Comparison of ENCODE assay signal across 12 cellular contexts in genomic region chr12:50201987-50202521, GRCh38. TPM values are rescaled to one million over a fixed set of nuclear protein-coding genes. Genes with fewer than 3 reads are reported as not detected.
DNase-seq lines count a peak whose midpoint lies in the region; ATAC-seq and TF ChIP-seq lines count a peak whose summit lies in the region.
"Had no signal": no experiment of that assay in that cellular context is flagged by ENCODE, and none has a peak within 500 bp of the region (broad histone marks: within the 10 kb centered on the region; RNA-seq: fewer than 3 reads in every experiment).

No MANE protein-coding gene starts in this region.

- no peaks in the 10 kb centered on the region for H3K9me3 ChIP-seq in tibial nerve
- H3K9me3 ChIP-seq: ovary had no signal

- no peak for TF ChIP-seq EP300 in tibial nerve (IDR thresholded peaks at IDR 0.05)

- peaks cover 0 to 79% (median 0%) of the 10 kb centered on the region in 3 donors for H3K36me3 ChIP-seq in tibial nerve
- H3K36me3 ChIP-seq: ovary had no signal

- H3K4me1 ChIP-seq in tibial nerve = no peaks in the 10 kb centered on the region

- TF ChIP-seq CTCF in epithelial cell of esophagus (IDR thresholded peaks at IDR 0.05; ENCODE audit: insufficient read depth, low read depth, low read length, missing control alignments) = no peak
- TF ChIP-seq CTCF in omental fat pad (IDR thresholded peaks at IDR 0.05) = no peak
- TF ChIP-seq CTCF in tibial nerve (IDR thresholded peaks at IDR 0.05) = no peak

- peak; percentile 87 for DNase-seq in DMS53 treated with DMSO at 0.1 percent for 48 hours (lab: John Stamatoyannopoulos, UW; ENCODE audit: unreplicated experiment)
- DNase-seq in NCI-H226 = peak; percentile 99
- DNase-seq in epithelial cell of esophagus (ENCODE audit: low read depth) = peak; percentile 83
- no peak for DNase-seq in omental fat pad (ENCODE audit: low spot score)
- DNase-seq in NCI-H2081 (lab: John Stamatoyannopoulos, UW) = no peak
- DNase-seq in tibial nerve (ENCODE audit: low spot score in 2 of 2) = no peak
- DNase-seq in AML-193 (lab: John Stamatoyannopoulos, UW) = no peak
- DNase-seq in NCI-H1105 treated with DMSO at 0.1 percent for 48 hours (lab: John Stamatoyannopoulos, UW) = no peak
- DNase-seq: ovary; RPMI8226; stimulated activated naive CD8-positive, alpha-beta T cell treated with anti-CD3 and anti-CD28 coated beads, Interleukin-15, Interleukin-2, amounts not matched to agents 100 U/mL and 50 U/mL, for 24 hours had no signal

- no peaks in the 10 kb centered on the region for H3K27me3 ChIP-seq in tibial nerve
- H3K27me3 ChIP-seq: ovary had no signal

- ATAC-seq in omental fat pad (ENCODE audit: low FRiP score) = peak; percentile 68
- ATAC-seq: stimulated activated naive CD8-positive, alpha-beta T cell treated with anti-CD3 and anti-CD28 coated beads, Interleukin-15, Interleukin-2, amounts not matched to agents 100 U/mL and 50 U/mL, for 24 hours had no signal

- TF ChIP-seq POLR2A in tibial nerve (IDR thresholded peaks at IDR 0.05) = no peak

- no peak overlapping the region for H3K27ac ChIP-seq in tibial nerve
- H3K27ac ChIP-seq: KMS-11, ovary had no signal

- WGBS in tibial nerve, 2 donors = 65 to 76% methylated on average over 3 of the region's 3 CpGs

- H3K4me3 ChIP-seq in epithelial cell of esophagus (ENCODE audit: low read length) (no peak overlapping the region), tibial nerve (no peak overlapping the region)
- H3K4me3 ChIP-seq: ovary had no signal

RNA-seq across cellular contexts. Expression of gene CERS5, which starts 34.9 kb away (rescaled TPM):
- total RNA-seq in omental fat pad (10 to 100 TPM; 20.0 to 27.6 (median 24.6) TPM), tibial nerve (10 to 100 TPM; 30.3 to 45.5 (median 40.5) TPM)

Comparison
In these comparisons a context has a peak if more than half of its experiments do, and no peak if none do; other contexts are left out.
1. DNase-seq: peak in DMS53 treated with DMSO at 0.1 percent for 48 hours (single experiment), NCI-H226 (single experiment) and epithelial cell of esophagus (single experiment); none in omental fat pad (single experiment), NCI-H2081 (0 of 2), tibial nerve (0 of 2), AML-193 (0 of 2) and NCI-H1105 treated with DMSO at 0.1 percent for 48 hours (single experiment).